In genomic region chr9:126499005-126499910, GRCh38 we compare ENCODE assay signal across 8 cellular contexts.
A peak's percentile ranks its signal among the peaks of the same experiment; 100 is the strongest.
DNase-seq lines count a peak whose midpoint lies in the region; ATAC-seq and TF ChIP-seq lines count a peak whose summit lies in the region.

No MANE protein-coding gene starts in this region.

- H3K4me1 ChIP-seq in HEK293 (ENCODE audit: control insufficient read depth, insufficient read depth, low read length) (no peaks in the 10 kb centered on the region; the same call in 1 of the 2 replicates), PC-9 (replicated peaks; ENCODE audit: insufficient read depth) (no peaks in the 10 kb centered on the region), parathyroid adenoma (no peaks in the 10 kb centered on the region)

- H3K27me3 ChIP-seq in PC-9 (ENCODE audit: insufficient read depth, low read depth), result peaks cover 5% of the 10 kb centered on the region; the same call in 1 of the 2 replicates
- H3K27me3 ChIP-seq in parathyroid adenoma (ENCODE audit: control insufficient read depth, insufficient read depth, low read length), result no peaks in the 10 kb centered on the region

- H3K79me2 ChIP-seq in PC-9 (ENCODE audit: low read depth), result no peaks in the 10 kb centered on the region
- H3K79me2 ChIP-seq in parathyroid adenoma, result no peaks in the 10 kb centered on the region

- H3K4me3 Mint-ChIP-seq in CD14-positive monocyte, result peak overlapping the region; percentile 74 to 90

- no peaks in the 10 kb centered on the region for H3K9me2 ChIP-seq in PC-9 (ENCODE audit: insufficient read depth)

- peak overlapping the region; percentile 71; the same call in 1 of the 2 replicates for H2AFZ ChIP-seq in PC-9
- no peak overlapping the region for H2AFZ ChIP-seq in parathyroid adenoma

- no peaks in the 10 kb centered on the region for H4K20me1 ChIP-seq in PC-9 (ENCODE audit: insufficient read depth)

- H3K9me3 ChIP-seq in HEK293 (ENCODE audit: control insufficient read depth, insufficient read depth, low read depth, low read length) (no peaks in the 10 kb centered on the region), PC-9 (ENCODE audit: insufficient read depth, low read depth) (no peaks in the 10 kb centered on the region), parathyroid adenoma (ENCODE audit: control insufficient read depth, low read length) (no peaks in the 10 kb centered on the region)

- TF ChIP-seq CTCF in CD14-positive monocyte (IDR thresholded peaks at IDR 0.05), result peak; percentile 98
- TF ChIP-seq CTCF in HEK293 (tag by site-specific recombination; IDR thresholded peaks at IDR 0.05), result peak; percentile 32; the same call in 1 of the 2 replicates
- TF ChIP-seq CTCF in PC-9 (conservative IDR thresholded peaks at IDR 0.05), result peak; percentile 99
- peak; percentile 95 for TF ChIP-seq CTCF in parathyroid adenoma (IDR thresholded peaks at IDR 0.05)

- H3K36me3 ChIP-seq in HEK293 (ENCODE audit: control insufficient read depth in 2 of 2, insufficient read depth in 1 of 2, low read length in 2 of 2), result peaks cover 0 to 4% of the 10 kb centered on the region in 2 experiments; a peak in 1 of 3 replicates
- H3K36me3 ChIP-seq in PC-9 (ENCODE audit: low read depth), result no peaks in the 10 kb centered on the region
- H3K36me3 ChIP-seq in parathyroid adenoma (ENCODE audit: control insufficient read depth, insufficient read depth, low read length), result no peaks in the 10 kb centered on the region

- H3K27ac Mint-ChIP-seq in CD14-positive monocyte, result peak overlapping the region in 1 of 7 donors; percentile 40

- H3K9me3 Mint-ChIP-seq in CD14-positive monocyte, result no peaks in the 10 kb centered on the region

- H3K27ac ChIP-seq in HEK293 (ENCODE audit: extremely low read depth, low read depth, low read length) (no peak overlapping the region; the same call in 1 of the 2 replicates), PC-9 (no peak overlapping the region), parathyroid adenoma (no peak overlapping the region)

- H3K4me3 ChIP-seq in HEK293 (ENCODE audit: low read depth, low read length), result peak overlapping the region; percentile 24
- H3K4me3 ChIP-seq in PC-9, result peak overlapping the region; percentile 46; the same call in 1 of the 2 replicates
- peak overlapping the region; percentile 36 for H3K4me3 ChIP-seq in parathyroid adenoma (ENCODE audit: low read depth, low read length)

- POLR2A ChIA-PET in HEK293 (lab: Yijun Ruan, JAX) (interaction anchor here (0.5 to 1.0 kb wide), 2 partner anchors 58 to 1418 kb away, joined by 4 read pairs; partner anchors contain the start of gene ST6GALNAC4), PC-9 (lab: Charles Lee; ENCODE audit: unreplicated experiment) (no interaction called here)

- intact Hi-C loops in CD14-positive monocyte (cut with micrococcal nuclease), result loop anchor here (1.0 to 10.0 kb wide), 3 partner anchors 59 to 1094 kb away; no protein-coding TSS in a partner anchor
- intact Hi-C loops in PC-9 (cut with micrococcal nuclease; ENCODE audit: unreplicated experiment), result loop anchor here (1.0 kb wide), 1 partner anchor 282 kb away; no protein-coding TSS in a partner anchor
- intact Hi-C loops in Right ventricle myocardium superior (cut with DNase I), result loop anchor here (10.0 kb wide), 1 partner anchor 286 kb away; no protein-coding TSS in a partner anchor

- H3K4me1 Mint-ChIP-seq in CD14-positive monocyte, result peaks cover 35% of the 10 kb centered on the region

- peak; percentile 47 for DNase-seq in CD14-positive monocyte (ENCODE audit: low spot score)
- peak in 1 of 2 experiments; percentile 53 for DNase-seq in PC-9
- DNase-seq in activated naive CD4-positive, alpha-beta T cell treated with anti-CD3 and anti-CD28 coated beads, Interleukin-2, amount 50 U/mL, for 16 hours, result peak; percentile 37
- peak; percentile 61 for DNase-seq in Right ventricle myocardium superior

- H3K4me2 ChIP-seq in PC-9, result peak overlapping the region; percentile 77
- H3K4me2 ChIP-seq in parathyroid adenoma (ENCODE audit: low read length), result peak overlapping the region; percentile 84

- no peaks in the 10 kb centered on the region for H3F3A ChIP-seq in PC-9 (ENCODE audit: insufficient read depth, low read depth)

- peak; percentile 79 for ATAC-seq in Right ventricle myocardium superior (ENCODE audit: poor library complexity)
- no peak for ATAC-seq in GM18870 (IDR thresholded peaks at IDR 0.05; ENCODE audit: unreplicated experiment)
- no peak for ATAC-seq in GM19467 (IDR thresholded peaks at IDR 0.05; ENCODE audit: unreplicated experiment)

- peaks cover 14 to 36% of the 10 kb centered on the region in 2 donors for H3K36me3 Mint-ChIP-seq in CD14-positive monocyte

- H3K27me3 Mint-ChIP-seq in CD14-positive monocyte (ENCODE audit: low read depth in 3 of 3), result peaks cover 13 to 19% (median 17%) of the 10 kb centered on the region in 3 donors

- no TSS peak for BruUV-seq in PC-9 (replicated peaks; lab: Mats Ljungman, UMichigan)

- H3K9ac ChIP-seq in parathyroid adenoma, result no peak overlapping the region

- CTCF ChIA-PET in HEK293 (lab: Yijun Ruan, JAX), result interaction anchor here (0.5 to 7.7 kb wide), 61 partner anchors 9 to 1859 kb away, joined by 3 to 184 read pairs (median 4); no protein-coding TSS in a partner anchor
- CTCF ChIA-PET in PC-9 (lab: Charles Lee), result interaction anchor here (0.5 to 2.5 kb wide), 11 partner anchors 51 to 1720 kb away, joined by 3 to 11 read pairs (median 4); no protein-coding TSS in a partner anchor

TF ChIP-seq in HEK293, 187 proteins besides CTCF, POLR2A, EP300 and RAD21 (continues in another document):
- TF ChIP-seq ZFHX2 (tag by site-specific recombination; conservative IDR thresholded peaks at IDR 0.05) (peak; percentile 26), OVOL3 (tag by site-specific recombination; IDR thresholded peaks at IDR 0.05) (no peak), ZNF146 (tag by site-specific recombination; IDR thresholded peaks at IDR 0.05) (no peak), RBAK (tag by site-specific recombination; IDR thresholded peaks at IDR 0.05) (no peak), ZNF133 (tag by site-specific recombination; IDR thresholded peaks at IDR 0.05) (no peak), SALL2 (tag by site-specific recombination; IDR thresholded peaks at IDR 0.05; ENCODE audit: borderline replicate concordance) (no peak), MZF1 (tag by site-specific recombination; IDR thresholded peaks at IDR 0.05; ENCODE audit: borderline replicate concordance) (peak; percentile 83; the same call in 1 of the 2 replicates), ZNF16 (tag by site-specific recombination; IDR thresholded peaks at IDR 0.05; ENCODE audit: low read depth) (no peak), ZNF830 (tag by site-specific recombination; IDR thresholded peaks at IDR 0.05; ENCODE audit: low read depth) (no peak), ZNF140 (tag by site-specific recombination; IDR thresholded peaks at IDR 0.05) (no peak), KLF7 (tag by site-specific recombination; IDR thresholded peaks at IDR 0.05; ENCODE audit: borderline replicate concordance) (no peak), ZNF19 (tag by site-specific recombination; IDR thresholded peaks at IDR 0.05; ENCODE audit: low read depth) (no peak), ZNF670 (tag by site-specific recombination; IDR thresholded peaks at IDR 0.05; ENCODE audit: low read depth) (no peak), ZNF658 (tag by site-specific recombination; IDR thresholded peaks at IDR 0.05) (no peak), ZNF513 (tag by site-specific recombination; IDR thresholded peaks at IDR 0.05) (no peak), HIC1 (tag by site-specific recombination; IDR thresholded peaks at IDR 0.05) (no peak), KLF1 (tag by site-specific recombination; IDR thresholded peaks at IDR 0.05) (no peak), ZNF423 (tag by site-specific recombination; IDR thresholded peaks at IDR 0.05) (no peak), REPIN1 (tag by site-specific recombination; IDR thresholded peaks at IDR 0.05; ENCODE audit: low read depth) (no peak), ZNF266 (tag by site-specific recombination; IDR thresholded peaks at IDR 0.05; ENCODE audit: low read depth) (no peak), ZNF223 (tag by site-specific recombination; IDR thresholded peaks at IDR 0.05) (peak; percentile 72), ZNF76 (tag by site-specific recombination; IDR thresholded peaks at IDR 0.05; ENCODE audit: borderline replicate concordance, low read depth) (no peak), ZNF530 (tag by site-specific recombination; IDR thresholded peaks at IDR 0.05; ENCODE audit: low read depth) (no peak), ZFP3 (tag by site-specific recombination; IDR thresholded peaks at IDR 0.05; ENCODE audit: low read depth) (no peak), HOXD13 (CRISPR knock-in tag; IDR thresholded peaks at IDR 0.05; ENCODE audit: borderline replicate concordance) (no peak), ZNF37A (tag by site-specific recombination; IDR thresholded peaks at IDR 0.05) (no peak)

Comparison
In these comparisons a context has a peak if more than half of its experiments do, and no peak if none do; other contexts are left out.
1. CTCF ChIP-seq: peak in every context shown above with its lines; median percentile 99 in PC-9; 98 in CD14-positive monocyte; 95 in parathyroid adenoma; 32 in HEK293.